Comparison of ENCODE assay signal across 14 cellular contexts in genomic region chr14:59281613-59282012, GRCh38.
DNase-seq lines count a peak whose midpoint lies in the region; ATAC-seq, FAIRE-seq and TF ChIP-seq lines count a peak whose summit lies in the region.
"Had no signal": no experiment of that assay in that cellular context is flagged by ENCODE, and none has a peak within 500 bp of the region (broad histone marks: within the 10 kb centered on the region; RNA-seq: fewer than 3 reads in every experiment).

No MANE protein-coding gene starts in this region.

- H3K27me3 ChIP-seq in mammary epithelial cell (ENCODE audit: insufficient read depth, low read length) (no peaks in the 10 kb centered on the region), right cardiac atrium (ENCODE audit: control insufficient read depth, insufficient read depth) (no peaks in the 10 kb centered on the region)
- H3K27me3 ChIP-seq: ovary had no signal

- no peak for TF ChIP-seq EP300 in A549 (IDR thresholded peaks at IDR 0.05)

- H3K36me3 ChIP-seq in mammary epithelial cell (ENCODE audit: insufficient read depth, low read length): no peaks in the 10 kb centered on the region
- H3K36me3 ChIP-seq: ovary had no signal

- POLR2A ChIA-PET in A549 (lab: Yijun Ruan, JAX): no interaction called here

- H3K4me1 ChIP-seq in A549 (peaks cover 62% of the 10 kb centered on the region), mammary epithelial cell (ENCODE audit: insufficient read depth, low read length) (peaks cover 57% of the 10 kb centered on the region), right cardiac atrium (ENCODE audit: control insufficient read depth, insufficient read depth, low read length) (peaks cover 1% of the 10 kb centered on the region)

- TF ChIP-seq CTCF in A549 (IDR thresholded peaks at IDR 0.05) (no peak), mammary epithelial cell (conservative IDR thresholded peaks at IDR 0.05 in 1 of 2, IDR thresholded peaks at IDR 0.05 in 1 of 2; ENCODE audit: extremely low read depth in 1 of 2, insufficient read depth in 1 of 2, low read depth in 1 of 2, low read length in 2 of 2) (no peak)

- peak overlapping the region; percentile 60 for H3K4me2 ChIP-seq in A549
- peak overlapping the region; percentile 48 for H3K4me2 ChIP-seq in mammary epithelial cell (ENCODE audit: insufficient read depth, low read depth, low read length)

- no peak for TF ChIP-seq RAD21 in A549 (conservative IDR thresholded peaks at IDR 0.05 in 1 of 2, IDR thresholded peaks at IDR 0.05 in 1 of 2)

- H4K20me1 ChIP-seq in mammary epithelial cell (ENCODE audit: insufficient read depth, low read length): no peaks in the 10 kb centered on the region

- in situ Hi-C loops in mammary epithelial cell (cut with MboI; ENCODE audit: low sequenced_read_pairs in 2 of 2): loop anchor here in 1 of 2 donors (10.0 kb wide), 1 partner anchor 73 kb away; no protein-coding TSS in a partner anchor

- CTCF ChIA-PET in A549 (lab: Yijun Ruan, JAX) (interaction anchor here (1.0 to 1.7 kb wide), 2 partner anchors 92 to 156 kb away, joined by 3 to 4 read pairs; no protein-coding TSS in a partner anchor), mammary epithelial cell (lab: Charles Lee; ENCODE audit: low non-redundant PET) (no interaction called here)

- peaks cover 2% of the 10 kb centered on the region for H3K79me2 ChIP-seq in mammary epithelial cell (ENCODE audit: insufficient read depth, low read length)

- no peak overlapping the region for H2AFZ ChIP-seq in mammary epithelial cell (ENCODE audit: low read depth, low read length)

- no peak for TF ChIP-seq POLR2A in A549 (IDR thresholded peaks at IDR 0.05; ENCODE audit: low read length)

- WGBS in A549 (ENCODE audit: missing lambda C conversion rate): 5% methylated on average over 2 of the region's 2 CpGs
- 0% methylated on average over 2 of the region's 2 CpGs for whole genome bisulfite sequencing in mammary epithelial cell (ENCODE audit: low coverage, missing lambda C conversion rate)
- WGBS in right cardiac atrium: 57% methylated on average over 2 of the region's 2 CpGs

- ATAC-seq in A549 (peak; percentile 39 to 51; a peak in 2 of 6 replicates), right cardiac atrium (peak; percentile 77 to 81)

- H3K9ac ChIP-seq in mammary epithelial cell (ENCODE audit: insufficient read depth, low read length): peak overlapping the region; percentile 50

- intact Hi-C loops in mammary epithelial cell (cut with micrococcal nuclease) (loop anchor here (2.0 kb wide), 2 partner anchors 81 to 93 kb away; partner anchors contain the start of gene DAAM1), right cardiac atrium (cut with DNase I) (no loop called here)

- H3K4me3 ChIP-seq in A549: no peak overlapping the region
- no peak overlapping the region for H3K4me3 ChIP-seq in mammary epithelial cell (replicated peaks in 1 of 3; ENCODE audit: insufficient read depth in 1 of 3, low read depth in 2 of 3, low read length in 3 of 3)
- H3K4me3 ChIP-seq in right cardiac atrium (ENCODE audit: low read length): no peak overlapping the region
- H3K4me3 ChIP-seq: ovary had no signal

- BruUV-seq in mammary epithelial cell (replicated peaks; lab: Mats Ljungman, UMichigan): no TSS peak

- FAIRE-seq in A549 (lab: Jason Lieb, UNC): no peak
- FAIRE-seq: endometrium had no signal

- dilution Hi-C loops in mammary epithelial cell (cut with HindIII; ENCODE audit: low sequenced_read_pairs): loop anchor here (5.0 kb wide), 1 partner anchor 76 kb away; no protein-coding TSS in a partner anchor

- peak overlapping the region; percentile 59 to 80 for H3K27ac ChIP-seq in A549
- H3K27ac ChIP-seq in mammary epithelial cell (ENCODE audit: insufficient read depth, low read depth, low read length): peak overlapping the region; percentile 95
- H3K27ac ChIP-seq in right cardiac atrium (ENCODE audit: low read length): no peak overlapping the region
- H3K27ac ChIP-seq: ovary had no signal

- H3K9me3 ChIP-seq in A549 (peaks cover 5% of the 10 kb centered on the region; the same call in 2 of the 3 replicates), mammary epithelial cell (replicated peaks; ENCODE audit: insufficient read depth, low read length) (no peaks in the 10 kb centered on the region), right cardiac atrium (ENCODE audit: control insufficient read depth, low read length) (no peaks in the 10 kb centered on the region)
- H3K9me3 ChIP-seq: ovary had no signal

- no peak for DNase-seq in A549 (ENCODE audit: low read depth in 1 of 2, low spot score in 1 of 2)
- peak; percentile 76 for DNase-seq in HT1080 (ENCODE audit: low read depth)
- peak; percentile 83 for DNase-seq in mammary epithelial cell
- no peak for DNase-seq in right cardiac atrium
- no peak for DNase-seq in A172 (ENCODE audit: low spot score)
- DNase-seq in NCI-H1048 (lab: John Stamatoyannopoulos, UW): no peak
- no peak for DNase-seq in UCSD-AML1 (lab: John Stamatoyannopoulos, UW; ENCODE audit: unreplicated experiment)
- DNase-seq in T-helper 1 cell: no peak
- DNase-seq: activated CD4-positive, alpha-beta T cell treated with anti-CD3 and anti-CD28 coated beads, Interleukin-2, amount 10 ng/mL, durations not matched to agents 24 days and 14 days; KG1; midbrain; NCI-H2081; ovary had no signal

TF ChIP-seq in A549, 52 proteins besides CTCF, POLR2A, EP300 and RAD21:
- TF ChIP-seq TP53 (CRISPR knock-in tag; IDR thresholded peaks at IDR 0.05): no peak
- no peak for TF ChIP-seq POLR2AphosphoS2 (conservative IDR thresholded peaks at IDR 0.05; ENCODE audit: low read length)
- peak; percentile 64 for TF ChIP-seq JUNB (IDR thresholded peaks at IDR 0.05)
- TF ChIP-seq FOSL2 (IDR thresholded peaks at IDR 0.05): peak; percentile 74
- peak; percentile 53 for TF ChIP-seq FOSL2 (CRISPR knock-in tag; IDR thresholded peaks at IDR 0.05)
- TF ChIP-seq HDAC2 (IDR thresholded peaks at IDR 0.05): no peak
- TF ChIP-seq CEBPB (IDR thresholded peaks at IDR 0.05): peak; percentile 5 to 63; a peak in 2 of 4 replicates
- 0 out of 2 replicates have a peak, but pooled peaks have one; percentile 34 for TF ChIP-seq HES2 (IDR thresholded peaks at IDR 0.05)

Comparison
In these comparisons a context has a peak if more than half of its experiments do, and no peak if none do; other contexts are left out.
1. DNase-seq: peak in HT1080 (single experiment) and mammary epithelial cell (single experiment); none in A549 (0 of 2), right cardiac atrium (0 of 3), A172 (single experiment), NCI-H1048 (single experiment), UCSD-AML1 (single experiment) and T-helper 1 cell (0 of 5).